ENCODE assay signal across 17 cellular contexts in genomic region chrX:21802054-21802660, GRCh38. TPM values are rescaled to one million over a fixed set of nuclear protein-coding genes. Genes with fewer than 3 reads are reported as not detected.
"Had no signal": no experiment of that assay in that cellular context is flagged by ENCODE, and none has a peak within 500 bp of the region (broad histone marks: within the 10 kb centered on the region; RNA-seq: fewer than 3 reads in every experiment).

No MANE protein-coding gene starts in this region.

- DNase-seq: activated CD4-positive, alpha-beta T cell treated with anti-CD3 and anti-CD28 coated beads, Interleukin-2, amount 50 U/mL, for 4 hours; activated CD4-positive, CD25-positive, alpha-beta regulatory T cell treated with anti-CD3 and anti-CD28 coated beads, Interleukin-2, amount 50 U/mL, for 72 hours; activated CD8-positive, alpha-beta memory T cell treated with anti-CD3 and anti-CD28 coated beads, Interleukin-2, amount 10 ng/mL, durations not matched to agents 7 days and 5 days; activated effector memory CD4-positive, alpha-beta T cell treated with Interleukin-2 at 50 U/mL for 16 hours; activated T-cell treated with anti-CD3 and anti-CD28 coated beads, Interleukin-2, amount 50 U/mL, for 24 hours; amniotic stem cell; body of pancreas; effector memory CD4-positive, alpha-beta T cell; thyroid gland had no signal

- H3K9me3 Mint-ChIP-seq: activated naive CD4-positive, alpha-beta T cell treated with anti-CD3 and anti-CD28 coated beads, Interleukin-2, amount 50 U/mL, for 24 hours; activated T-cell treated with anti-CD3 and anti-CD28 coated beads, Interleukin-2, amount 50 U/mL, for 24 hours; neural progenitor cell had no signal

- H3K27ac ChIP-seq: body of pancreas, neural progenitor cell, right atrium auricular region, thyroid gland, vagina had no signal

- H3K27me3 ChIP-seq: body of pancreas, neural progenitor cell, right atrium auricular region, thyroid gland, vagina had no signal

- H3K4me3 ChIP-seq: body of pancreas, neural progenitor cell, right atrium auricular region, thyroid gland, vagina had no signal

- H3K9me3 ChIP-seq: body of pancreas, right atrium auricular region, thyroid gland, vagina had no signal

- H3K4me3 Mint-ChIP-seq: activated CD8-positive, alpha-beta memory T cell treated with anti-CD3 and anti-CD28 coated beads, Interleukin-2, amount 10 ng/mL, durations not matched to agents 7 days and 5 days; activated naive CD4-positive, alpha-beta T cell treated with anti-CD3 and anti-CD28 coated beads, Interleukin-2, amount 50 U/mL, for 24 hours; activated T-cell treated with anti-CD3 and anti-CD28 coated beads, Interleukin-2, amount 50 U/mL, for 24 hours; neural progenitor cell had no signal

- H3K4me1 Mint-ChIP-seq: activated CD8-positive, alpha-beta memory T cell treated with anti-CD3 and anti-CD28 coated beads, Interleukin-2, amount 10 ng/mL, durations not matched to agents 7 days and 5 days; activated naive CD4-positive, alpha-beta T cell treated with anti-CD3 and anti-CD28 coated beads, Interleukin-2, amount 50 U/mL, for 24 hours had no signal

- H3K4me1 ChIP-seq: neural progenitor cell, right atrium auricular region, thyroid gland, vagina had no signal

- H3K27ac Mint-ChIP-seq: activated CD8-positive, alpha-beta memory T cell treated with anti-CD3 and anti-CD28 coated beads, Interleukin-2, amount 10 ng/mL, durations not matched to agents 7 days and 5 days; activated naive CD4-positive, alpha-beta T cell treated with anti-CD3 and anti-CD28 coated beads, Interleukin-2, amount 50 U/mL, for 24 hours; activated T-cell treated with anti-CD3 and anti-CD28 coated beads, Interleukin-2, amount 50 U/mL, for 24 hours; neural progenitor cell had no signal

- H3K27me3 Mint-ChIP-seq: activated CD8-positive, alpha-beta memory T cell treated with anti-CD3 and anti-CD28 coated beads, Interleukin-2, amount 10 ng/mL, durations not matched to agents 7 days and 5 days; activated naive CD4-positive, alpha-beta T cell treated with anti-CD3 and anti-CD28 coated beads, Interleukin-2, amount 50 U/mL, for 24 hours had no signal

- H3K36me3 ChIP-seq: neural progenitor cell, right atrium auricular region, thyroid gland, vagina had no signal

- H3K36me3 Mint-ChIP-seq: activated CD8-positive, alpha-beta memory T cell treated with anti-CD3 and anti-CD28 coated beads, Interleukin-2, amount 10 ng/mL, durations not matched to agents 7 days and 5 days; activated naive CD4-positive, alpha-beta T cell treated with anti-CD3 and anti-CD28 coated beads, Interleukin-2, amount 50 U/mL, for 24 hours; neural progenitor cell had no signal

RNA-seq across cellular contexts. Expression of gene SMPX, which starts 44.2 kb away (rescaled TPM):
- total RNA-seq: activated CD8-positive, alpha-beta memory T cell treated with anti-CD3 and anti-CD28 coated beads, Interleukin-2, amount 10 ng/mL, durations not matched to agents 7 days and 5 days; body of pancreas; epithelial cell of proximal tubule; kidney epithelial cell; lower leg skin; mesenteric fat pad; thyroid gland; vagina had no signal
